ENCODE assay signal across 8 cellular contexts in genomic region chr6:82364087-82365010, GRCh38. TPM values are rescaled to one million over a fixed set of nuclear protein-coding genes. Genes with fewer than 3 reads are reported as not detected.
DNase-seq lines count a peak whose midpoint lies in the region; ATAC-seq and TF ChIP-seq lines count a peak whose summit lies in the region.

No MANE protein-coding gene starts in this region.

- no peaks in the 10 kb centered on the region for H3K36me3 ChIP-seq in neutrophil

- H3K4me3 Mint-ChIP-seq in activated T-helper 17 cell treated with anti-CD3 and anti-CD28 coated beads, Interleukin-2, amount 50 U/mL, for 72 hours, result peak overlapping the region; percentile 85

- H3K27ac ChIP-seq in neutrophil, result no peak overlapping the region

- H3K36me3 Mint-ChIP-seq in activated T-helper 17 cell treated with anti-CD3 and anti-CD28 coated beads, Interleukin-2, amount 50 U/mL, for 72 hours (ENCODE audit: low read depth), result peaks cover 11% of the 10 kb centered on the region

- H3K9me3 Mint-ChIP-seq in activated T-helper 17 cell treated with anti-CD3 and anti-CD28 coated beads, Interleukin-2, amount 50 U/mL, for 72 hours, result no peaks in the 10 kb centered on the region

- DNase-seq in DMS153 treated with DMSO at 0.1 percent for 48 hours (lab: John Stamatoyannopoulos, UW; ENCODE audit: unreplicated experiment), result peak; percentile 64
- peak; percentile 38 for DNase-seq in NCI-H1092 (lab: John Stamatoyannopoulos, UW)
- peak; percentile 75 for DNase-seq in glomerular visceral epithelial cell (ENCODE audit: extremely low spot score)

- H3K27me3 ChIP-seq in neutrophil, result peaks cover 99% of the 10 kb centered on the region

- ATAC-seq in GM21526 (IDR thresholded peaks at IDR 0.05; ENCODE audit: low FRiP score, unreplicated experiment) (peak; percentile 2), HG03520 (IDR thresholded peaks at IDR 0.05; ENCODE audit: unreplicated experiment) (no peak), HG03196 (IDR thresholded peaks at IDR 0.05; ENCODE audit: unreplicated experiment) (no peak)
- peak; percentile 31 for ATAC-seq in activated T-helper 17 cell treated with anti-CD3 and anti-CD28 coated beads, Interleukin-2, amount 50 U/mL, for 72 hours (replicated peaks)

- H3K4me1 ChIP-seq in neutrophil (ENCODE audit: control insufficient read depth in 1 of 2, insufficient read depth in 1 of 2, low read depth in 1 of 2, low read length in 1 of 2), result peaks cover 8 to 20% of the 10 kb centered on the region in 2 experiments

- H3K4me1 Mint-ChIP-seq in activated T-helper 17 cell treated with anti-CD3 and anti-CD28 coated beads, Interleukin-2, amount 50 U/mL, for 72 hours, result peaks cover 9% of the 10 kb centered on the region

- H3K27me3 Mint-ChIP-seq in activated T-helper 17 cell treated with anti-CD3 and anti-CD28 coated beads, Interleukin-2, amount 50 U/mL, for 72 hours, result peaks cover 22% of the 10 kb centered on the region

- H3K4me3 ChIP-seq in neutrophil (ENCODE audit: low read depth in 1 of 2, low read length in 1 of 2), result peak overlapping the region; percentile 15 to 55

- TF ChIP-seq CTCF in neutrophil (IDR thresholded peaks at IDR 0.05), result no peak

- no peaks in the 10 kb centered on the region for H3K9me3 ChIP-seq in neutrophil

- peak overlapping the region; percentile 30 for H3K27ac Mint-ChIP-seq in activated T-helper 17 cell treated with anti-CD3 and anti-CD28 coated beads, Interleukin-2, amount 50 U/mL, for 72 hours

RNA-seq across cellular contexts. Expression of gene TPBG, which starts 0.7 kb away (rescaled TPM):
- total RNA-seq in activated T-helper 17 cell treated with anti-CD3 and anti-CD28 coated beads, Interleukin-2, amount 50 U/mL, for 72 hours, result 1 to 10 TPM in 1 of 2 donors, under 1 TPM in 1; 0.43 to 1.9 TPM

Comparison
In these comparisons a context has a peak if more than half of its experiments do, and no peak if none do; other contexts are left out.
1. ATAC-seq: peak in GM21526 (single experiment) and activated T-helper 17 cell treated with anti-CD3 and anti-CD28 coated beads, Interleukin-2, amount 50 U/mL, for 72 hours (single experiment); none in HG03520 (single experiment) and HG03196 (single experiment).
2. Peak in every context shown above with its lines, with median percentiles within 50 percentile points of each other: DNase-seq.